1 cellular context compared by ENCODE assay signal in the genomic region with DNA sequence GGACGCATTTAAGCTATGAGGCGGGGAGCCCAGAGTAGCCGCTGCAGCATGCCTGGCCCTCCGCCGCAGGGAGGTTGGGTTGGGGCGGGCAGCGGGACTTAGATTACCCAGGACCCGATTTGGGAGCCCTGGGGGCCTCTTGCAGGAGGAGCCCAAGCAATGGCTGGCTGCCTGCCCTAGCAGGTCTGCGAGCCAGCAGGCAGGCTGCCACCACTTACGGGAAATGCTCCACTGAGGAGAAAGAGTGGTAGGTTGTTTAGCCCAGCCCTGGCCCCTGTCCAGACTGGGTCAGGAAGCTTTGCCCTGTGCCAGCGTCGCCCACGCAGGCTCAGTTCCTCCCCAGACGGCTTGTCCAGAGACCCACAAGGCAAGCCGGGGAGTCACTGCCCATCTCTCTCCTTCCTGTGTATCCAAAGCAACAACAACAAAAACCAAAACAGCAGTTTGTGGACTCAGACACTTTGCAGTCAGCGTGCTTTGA.
TF ChIP-seq lines count a peak whose summit lies in the region.

No MANE protein-coding gene starts in this region.

TF ChIP-seq in A549, 52 proteins besides CTCF, POLR2A, EP300 and RAD21 (continued from another document):
- TF ChIP-seq, protein P1, sequence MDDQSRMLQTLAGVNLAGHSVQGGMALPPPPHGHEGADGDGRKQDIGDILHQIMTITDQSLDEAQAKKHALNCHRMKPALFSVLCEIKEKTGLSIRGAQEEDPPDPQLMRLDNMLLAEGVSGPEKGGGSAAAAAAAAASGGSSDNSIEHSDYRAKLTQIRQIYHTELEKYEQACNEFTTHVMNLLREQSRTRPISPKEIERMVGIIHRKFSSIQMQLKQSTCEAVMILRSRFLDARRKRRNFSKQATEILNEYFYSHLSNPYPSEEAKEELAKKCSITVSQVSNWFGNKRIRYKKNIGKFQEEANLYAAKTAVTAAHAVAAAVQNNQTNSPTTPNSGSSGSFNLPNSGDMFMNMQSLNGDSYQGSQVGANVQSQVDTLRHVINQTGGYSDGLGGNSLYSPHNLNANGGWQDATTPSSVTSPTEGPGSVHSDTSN (IDR thresholded peaks at IDR 0.05), result no peak
- TF ChIP-seq ZSCAN20 (CRISPR knock-in tag; IDR thresholded peaks at IDR 0.05), result no peak
- TF ChIP-seq SMC3 (IDR thresholded peaks at IDR 0.05), result no peak
